8 cellular contexts compared by ENCODE assay signal in genomic region chr17:64129515-64129764, GRCh38. TPM values are rescaled to one million over a fixed set of nuclear protein-coding genes. Genes with fewer than 3 reads are reported as not detected.
DNase-seq lines count a peak whose midpoint lies in the region; ATAC-seq and TF ChIP-seq lines count a peak whose summit lies in the region.

No MANE protein-coding gene starts in this region.

- peak overlapping the region; percentile 83 for H3K4me3 Mint-ChIP-seq in memory B cell

- H3K9me3 ChIP-seq in BE2C, result no peaks in the 10 kb centered on the region

- peak; percentile 2 for ATAC-seq in HG02943 (IDR thresholded peaks at IDR 0.05; ENCODE audit: low read depth, unreplicated experiment)
- no peak for ATAC-seq in memory B cell (ENCODE audit: low read depth)

- no peaks in the 10 kb centered on the region; the same call in 1 of the 2 replicates for H3K4me1 ChIP-seq in BE2C

- H3K4me1 Mint-ChIP-seq in memory B cell, result peaks cover 16% of the 10 kb centered on the region

- H3K4me3 ChIP-seq in BE2C (ENCODE audit: low read depth, low read length) (peak overlapping the region; percentile 54), astrocyte of the cerebellum (ENCODE audit: low read depth, low read length) (peak overlapping the region; percentile 47)

- TF ChIP-seq CTCF in BE2C (IDR thresholded peaks at IDR 0.05; ENCODE audit: low read depth, low read length), result no peak
- TF ChIP-seq CTCF in astrocyte of the cerebellum (IDR thresholded peaks at IDR 0.05; ENCODE audit: low read depth, low read length, missing control alignments), result no peak

- no peaks in the 10 kb centered on the region for H3K9me3 Mint-ChIP-seq in memory B cell

- H3K36me3 Mint-ChIP-seq in memory B cell, result peaks cover under 1% of the 10 kb centered on the region

- H3K36me3 ChIP-seq in BE2C, result no peaks in the 10 kb centered on the region

- no peak overlapping the region for H3K27ac Mint-ChIP-seq in memory B cell

- DNase-seq in BE2C, result no peak
- DNase-seq in astrocyte of the cerebellum (ENCODE audit: low read depth), result no peak
- no peak for DNase-seq in memory B cell (ENCODE audit: low spot score in 2 of 2)
- no peak for DNase-seq in nucleus accumbens (lab: John Stamatoyannopoulos, UW)
- DNase-seq in DMS114 treated with DMSO at 0.1 percent for 48 hours (lab: John Stamatoyannopoulos, UW; ENCODE audit: unreplicated experiment), result no peak
- no peak for DNase-seq in dedifferentiated amniotic fluid mesenchymal stem cell (ENCODE audit: extremely low spot score)
- no peak for DNase-seq in AML-193 (lab: John Stamatoyannopoulos, UW)

- in situ Hi-C loops in astrocyte of the cerebellum (cut with HindIII; ENCODE audit: low sequenced_read_pairs), result no loop called here

- H3K27me3 Mint-ChIP-seq in memory B cell, result no peaks in the 10 kb centered on the region

- no peaks in the 10 kb centered on the region for H3K27me3 ChIP-seq in BE2C

RNA-seq across cellular contexts. Expression of gene ERN1, which starts 0.5 kb away (rescaled TPM):
- polyA plus RNA-seq in BE2C (2012; ENCODE audit: insufficient read depth, insufficient read length, low read depth), result 8.9 TPM
